In genomic region chr20:50358166-50358565, GRCh38 we compare ENCODE assay signal across 26 cellular contexts.
"Had no signal": no experiment of that assay in that cellular context is flagged by ENCODE, and none has a peak within 500 bp of the region (broad histone marks: within the 10 kb centered on the region; RNA-seq: fewer than 3 reads in every experiment).

No MANE protein-coding gene starts in this region.

- DNase-seq: activated CD4-positive, alpha-beta memory T cell treated with anti-CD3 and anti-CD28 coated beads, Interleukin-2, amount 10 ng/mL, durations not matched to agents 7 days and 5 days; activated CD4-positive, alpha-beta T cell treated with anti-CD3 and anti-CD28 coated beads for 1 hour; activated CD4-positive, alpha-beta T cell treated with anti-CD3 and anti-CD28 coated beads for 4 hours; activated CD4-positive, alpha-beta T cell treated with anti-CD3 and anti-CD28 coated beads, Interleukin-2, amount 10 ng/mL, durations not matched to agents 7 days and 5 days; activated CD4-positive, alpha-beta T cell treated with anti-CD3 and anti-CD28 coated beads, Interleukin-2, amount 50 U/mL, for 4 hours; activated CD4-positive, CD25-positive, alpha-beta regulatory T cell; activated CD8-positive, alpha-beta memory T cell treated with anti-CD3 and anti-CD28 coated beads, Interleukin-2, amount 50 U/mL, for 48 hours; activated gamma-delta T cell; activated naive CD4-positive, alpha-beta T cell; activated naive CD4-positive, alpha-beta T cell treated with anti-CD3 and anti-CD28 coated beads, Interleukin-2, amount 50 U/mL, for 16 hours; activated naive CD8-positive, alpha-beta T cell treated with anti-CD3 and anti-CD28 coated beads for 36 hours; activated T-cell treated with anti-CD3 and anti-CD28 coated beads for 4 hours; activated T-cell treated with anti-CD3 and anti-CD28 coated beads, Interleukin-2, amount 50 U/mL, for 24 hours; activated T-cell treated with anti-CD3 and anti-CD28 coated beads, Interleukin-2, amount 50 U/mL, for 72 hours; amniotic stem cell; anterior cingulate cortex; brain microvascular endothelial cell; dorsolateral prefrontal cortex; effector memory CD4-positive, alpha-beta T cell; endodermal cell; foreskin fibroblast; T-helper 2 cell had no signal

- H3K4me3 Mint-ChIP-seq: activated CD4-positive, alpha-beta memory T cell treated with anti-CD3 and anti-CD28 coated beads, Interleukin-2, amount 10 ng/mL, durations not matched to agents 7 days and 5 days; activated CD4-positive, alpha-beta T cell treated with anti-CD3 and anti-CD28 coated beads, Interleukin-2, amount 10 ng/mL, durations not matched to agents 7 days and 5 days; activated naive CD8-positive, alpha-beta T cell treated with anti-CD3 and anti-CD28 coated beads for 36 hours; activated T-cell treated with anti-CD3 and anti-CD28 coated beads, Interleukin-2, amount 50 U/mL, for 24 hours; activated T-cell treated with anti-CD3 and anti-CD28 coated beads, Interleukin-2, amount 50 U/mL, for 72 hours; central memory CD8-positive, alpha-beta T cell; dendritic cell treated with granulocyte-macrophage colony-stimulating factor and Interleukin-4, amounts not matched to agents 40 ng/mL and 50 ng/mL, for 4 days; endodermal cell had no signal

- H3K27me3 ChIP-seq: brain microvascular endothelial cell had no signal

- H3K36me3 Mint-ChIP-seq: activated naive CD8-positive, alpha-beta T cell treated with anti-CD3 and anti-CD28 coated beads for 36 hours had no signal

- H3K9me3 Mint-ChIP-seq: activated CD4-positive, alpha-beta memory T cell treated with anti-CD3 and anti-CD28 coated beads, Interleukin-2, amount 10 ng/mL, durations not matched to agents 7 days and 5 days; activated CD4-positive, alpha-beta T cell treated with anti-CD3 and anti-CD28 coated beads, Interleukin-2, amount 10 ng/mL, durations not matched to agents 7 days and 5 days; activated naive CD8-positive, alpha-beta T cell treated with anti-CD3 and anti-CD28 coated beads for 36 hours; activated T-cell treated with anti-CD3 and anti-CD28 coated beads, Interleukin-2, amount 50 U/mL, for 24 hours; activated T-cell treated with anti-CD3 and anti-CD28 coated beads, Interleukin-2, amount 50 U/mL, for 72 hours; central memory CD8-positive, alpha-beta T cell; dendritic cell treated with granulocyte-macrophage colony-stimulating factor and Interleukin-4, amounts not matched to agents 40 ng/mL and 50 ng/mL, for 4 days; endodermal cell had no signal

- H3K4me1 Mint-ChIP-seq: activated naive CD8-positive, alpha-beta T cell treated with anti-CD3 and anti-CD28 coated beads for 36 hours; central memory CD8-positive, alpha-beta T cell had no signal

- H3K27me3 Mint-ChIP-seq: activated CD4-positive, alpha-beta T cell treated with anti-CD3 and anti-CD28 coated beads, Interleukin-2, amount 10 ng/mL, durations not matched to agents 7 days and 5 days; activated naive CD8-positive, alpha-beta T cell treated with anti-CD3 and anti-CD28 coated beads for 36 hours; activated T-cell treated with anti-CD3 and anti-CD28 coated beads, Interleukin-2, amount 50 U/mL, for 24 hours; central memory CD8-positive, alpha-beta T cell had no signal

- ATAC-seq: esophagus mucosa had no signal

- H3K27ac Mint-ChIP-seq: activated CD4-positive, alpha-beta memory T cell treated with anti-CD3 and anti-CD28 coated beads, Interleukin-2, amount 10 ng/mL, durations not matched to agents 7 days and 5 days; activated CD4-positive, alpha-beta T cell treated with anti-CD3 and anti-CD28 coated beads, Interleukin-2, amount 10 ng/mL, durations not matched to agents 7 days and 5 days; activated naive CD8-positive, alpha-beta T cell treated with anti-CD3 and anti-CD28 coated beads for 36 hours; activated T-cell treated with anti-CD3 and anti-CD28 coated beads, Interleukin-2, amount 50 U/mL, for 24 hours; activated T-cell treated with anti-CD3 and anti-CD28 coated beads, Interleukin-2, amount 50 U/mL, for 72 hours; dendritic cell treated with granulocyte-macrophage colony-stimulating factor and Interleukin-4, amounts not matched to agents 40 ng/mL and 50 ng/mL, for 4 days; endodermal cell had no signal

- H3K4me3 ChIP-seq: coronary artery, dorsolateral prefrontal cortex had no signal

- H3K27ac ChIP-seq: brain microvascular endothelial cell, coronary artery, dorsolateral prefrontal cortex had no signal

- H3K36me3 ChIP-seq: brain microvascular endothelial cell had no signal
